In the genomic region with DNA sequence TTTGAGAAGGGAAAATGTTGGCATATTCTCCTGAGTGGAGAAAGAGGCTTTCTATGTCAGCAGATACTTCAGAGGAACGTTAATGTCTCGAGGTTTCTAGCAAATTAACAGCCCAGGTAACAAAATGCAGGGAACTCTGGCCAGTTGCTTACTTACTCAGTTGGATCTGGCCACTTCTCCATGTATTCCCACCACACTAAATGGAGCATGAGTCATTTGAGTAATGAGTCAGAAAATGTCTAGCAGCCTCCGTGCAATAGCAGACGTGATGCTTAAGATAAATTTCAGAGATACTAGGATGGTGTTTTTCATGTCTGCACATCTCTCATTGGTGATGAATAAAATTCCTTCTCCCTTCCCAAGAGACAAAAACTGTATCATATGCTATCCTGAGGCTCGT, we compare ENCODE assay signal across 11 cellular contexts.
DNase-seq lines count a peak whose midpoint lies in the region; ATAC-seq and TF ChIP-seq lines count a peak whose summit lies in the region.
"Had no signal": no experiment of that assay in that cellular context is flagged by ENCODE, and none has a peak within 500 bp of the region (broad histone marks: within the 10 kb centered on the region; RNA-seq: fewer than 3 reads in every experiment).

No MANE protein-coding gene starts in this region.

- POLR2A ChIA-PET in OCI-LY7 (lab: Charles Lee): no interaction called here

- BruUV-seq in OCI-LY7 (replicated peaks; lab: Mats Ljungman, UMichigan): no TSS peak

- CTCF ChIA-PET in OCI-LY7 (lab: Charles Lee; ENCODE audit: unreplicated experiment): no interaction called here

- no peaks in the 10 kb centered on the region for H3K27me3 ChIP-seq in RWPE2 (ENCODE audit: insufficient read depth, poor library complexity, severe bottlenecking)
- H3K27me3 ChIP-seq: neutrophil had no signal

- peak; percentile 97 for ATAC-seq in RWPE2 (ENCODE audit: low read depth)
- ATAC-seq in HG02588 (IDR thresholded peaks at IDR 0.05; ENCODE audit: unreplicated experiment): no peak

- DNase-seq in NCI-H1417 (lab: John Stamatoyannopoulos, UW) (peak in 2 of 3 experiments; percentile 2 to 40), NCI-H1417 treated with DMSO at 0.1 percent for 48 hours (lab: John Stamatoyannopoulos, UW) (no peak), RWPE2 (ENCODE audit: low spot score) (no peak), fibroblast of villous mesenchyme (ENCODE audit: low read depth) (peak; percentile 66), stromal cell of bone marrow (ENCODE audit: low read depth) (peak; percentile 70), OCI-LY7 (ENCODE audit: low spot score) (no peak), HuH-7 (ENCODE audit: low spot score) (no peak)
- DNase-seq: 8988T had no signal

- H3K4me3 ChIP-seq in RWPE2 (ENCODE audit: severe bottlenecking) (no peak overlapping the region), fibroblast of villous mesenchyme (ENCODE audit: low read depth, low read length) (no peak overlapping the region), OCI-LY7 (ENCODE audit: low read depth, low read length, poor library complexity, severe bottlenecking) (no peak overlapping the region)
- H3K4me3 ChIP-seq: HAP-1 had no signal

- peak overlapping the region; percentile 7 for H3K27ac ChIP-seq in RWPE2 (ENCODE audit: poor library complexity, severe bottlenecking)
- H3K27ac ChIP-seq in OCI-LY7 (ENCODE audit: low read depth, low read length, poor library complexity, severe bottlenecking): no peak overlapping the region
- H3K27ac ChIP-seq: neutrophil had no signal

- no peaks in the 10 kb centered on the region for H3K9me2 ChIP-seq in OCI-LY7 (ENCODE audit: insufficient read depth, low read length)

- H3K4me1 ChIP-seq in RWPE2 (ENCODE audit: insufficient read depth, poor library complexity, severe bottlenecking) (peaks cover 7% of the 10 kb centered on the region), OCI-LY7 (ENCODE audit: insufficient read depth, low read length, poor library complexity, severe bottlenecking) (peaks cover 5% of the 10 kb centered on the region)
- H3K4me1 ChIP-seq: HAP-1 had no signal

- no peak overlapping the region for H2AFZ ChIP-seq in OCI-LY7 (ENCODE audit: low read length)

- intact Hi-C loops in OCI-LY7 (cut with micrococcal nuclease; ENCODE audit: unreplicated experiment): no loop called here

- H3K9me3 ChIP-seq in RWPE2 (ENCODE audit: severe bottlenecking) (no peaks in the 10 kb centered on the region), OCI-LY7 (ENCODE audit: low read length) (no peaks in the 10 kb centered on the region)
- H3K9me3 ChIP-seq: HAP-1, neutrophil had no signal

- no peaks in the 10 kb centered on the region for H3K79me2 ChIP-seq in OCI-LY7 (ENCODE audit: insufficient read depth, low read depth, low read length)

- no peaks in the 10 kb centered on the region for H4K20me1 ChIP-seq in OCI-LY7 (ENCODE audit: insufficient read depth, low read length)

- TF ChIP-seq CTCF in RWPE2 (IDR thresholded peaks at IDR 0.05; ENCODE audit: poor library complexity, severe bottlenecking) (no peak), fibroblast of villous mesenchyme (IDR thresholded peaks at IDR 0.05; ENCODE audit: insufficient read depth, low read depth, low read length) (no peak), OCI-LY7 (conservative IDR thresholded peaks at IDR 0.05; ENCODE audit: low read length) (no peak)

- H3K36me3 ChIP-seq in RWPE2 (ENCODE audit: low read depth): no peaks in the 10 kb centered on the region
- H3K36me3 ChIP-seq in OCI-LY7 (ENCODE audit: insufficient read depth, low read length): no peaks in the 10 kb centered on the region
- H3K36me3 ChIP-seq: HAP-1, neutrophil had no signal

- H3K4me2 ChIP-seq in OCI-LY7 (ENCODE audit: low read length): no peak overlapping the region

Comparison
In these comparisons a context has a peak if more than half of its experiments do, and no peak if none do; other contexts are left out.
1. DNase-seq: peak in NCI-H1417 (2 of 3), fibroblast of villous mesenchyme (single experiment) and stromal cell of bone marrow (single experiment); none in NCI-H1417 treated with DMSO at 0.1 percent for 48 hours (single experiment), RWPE2 (single experiment), OCI-LY7 (single experiment) and HuH-7 (single experiment).